Comparison of ENCODE assay signal across 10 cellular contexts in genomic region chr1:93219443-93219842, GRCh38. TPM values are rescaled to one million over a fixed set of nuclear protein-coding genes. Genes with fewer than 3 reads are reported as not detected.
DNase-seq lines count a peak whose midpoint lies in the region; ATAC-seq and TF ChIP-seq lines count a peak whose summit lies in the region.
"Had no signal": no experiment of that assay in that cellular context is flagged by ENCODE, and none has a peak within 500 bp of the region (broad histone marks: within the 10 kb centered on the region; RNA-seq: fewer than 3 reads in every experiment).

No MANE protein-coding gene starts in this region.

- H3K4me1 Mint-ChIP-seq in H9: no peaks in the 10 kb centered on the region
- H3K4me1 Mint-ChIP-seq in T-helper 2 cell treated with Interferon-gamma antibody and Interleukin-4, amounts not matched to agents 5 μg/mL and 100 μg/mL, for 36 hours (ENCODE audit: low read depth): peaks cover 34% of the 10 kb centered on the region

- H2AK5ac ChIP-seq in H9 (ENCODE audit: insufficient read length, low read length): no peak overlapping the region

- intact Hi-C loops in sciatic nerve (cut with DNase I): no loop called here

- WGBS in H9 (ENCODE audit: extremely low coverage, insufficient read length, low lambda C conversion rate): no CpG with 5 or more reads among the region's 6 CpGs

- H3K14ac ChIP-seq in H9 (ENCODE audit: insufficient read depth, low read length): no peak overlapping the region

- peak overlapping the region; percentile 39 for H3K27ac ChIP-seq in H9 (ENCODE audit: insufficient read length, low read depth, low read length)
- H3K27ac ChIP-seq: VCaP had no signal

- H2BK120ac ChIP-seq in H9 (ENCODE audit: low read depth, low read length, poor library complexity, severe bottlenecking): no peak overlapping the region

- H3K23ac ChIP-seq in H9 (ENCODE audit: insufficient read length, low read depth, low read length): no peak overlapping the region

- H3K79me1 ChIP-seq in H9 (ENCODE audit: insufficient read depth, low read depth, low read length, poor library complexity, severe bottlenecking): no peaks in the 10 kb centered on the region

- H4K20me1 ChIP-seq in H9 (ENCODE audit: control insufficient read depth, insufficient read depth, insufficient read length): no peaks in the 10 kb centered on the region

- no peak overlapping the region for H2BK15ac ChIP-seq in H9 (ENCODE audit: low read depth, low read length)

- no peak overlapping the region for H4K91ac ChIP-seq in H9 (ENCODE audit: insufficient read length, low read depth, low read length)

- TF ChIP-seq CTCF in GM10266 (IDR thresholded peaks at IDR 0.05; ENCODE audit: control insufficient read depth, insufficient read depth, low read depth, missing control alignments) (no peak), H9 (conservative IDR thresholded peaks at IDR 0.05) (no peak), BE2C (IDR thresholded peaks at IDR 0.05; ENCODE audit: low read depth, low read length) (no peak)

- H3K27me3 ChIP-seq in H9 (ENCODE audit: insufficient read depth, low read length) (no peaks in the 10 kb centered on the region), BE2C (no peaks in the 10 kb centered on the region)

- H3K4me1 ChIP-seq in H9 (ENCODE audit: insufficient read depth, low read length) (no peaks in the 10 kb centered on the region), BE2C (no peaks in the 10 kb centered on the region)

- H3K9me3 Mint-ChIP-seq in H9: no peaks in the 10 kb centered on the region; a peak in 1 of 5 replicates
- H3K9me3 Mint-ChIP-seq in T-helper 2 cell treated with Interferon-gamma antibody and Interleukin-4, amounts not matched to agents 5 μg/mL and 100 μg/mL, for 36 hours: peaks cover 8% of the 10 kb centered on the region

- H3K4ac ChIP-seq in H9 (ENCODE audit: low read depth, low read length): no peak overlapping the region

- H3K27me3 Mint-ChIP-seq in H9 (ENCODE audit: low read depth): no peaks in the 10 kb centered on the region
- no peaks in the 10 kb centered on the region for H3K27me3 Mint-ChIP-seq in T-helper 2 cell treated with Interferon-gamma antibody and Interleukin-4, amounts not matched to agents 5 μg/mL and 100 μg/mL, for 36 hours (ENCODE audit: low read depth)

- no peak overlapping the region for H3K4me2 ChIP-seq in H9 (ENCODE audit: insufficient read depth, insufficient read length, low read length)

- H3K36me3 Mint-ChIP-seq in H9 (ENCODE audit: insufficient read depth in 1 of 3, low read depth in 3 of 3): peaks cover 35 to 84% (median 77%) of the 10 kb centered on the region in 3 experiments; a peak in 6 of 7 replicates
- peaks cover 59% of the 10 kb centered on the region for H3K36me3 Mint-ChIP-seq in T-helper 2 cell treated with Interferon-gamma antibody and Interleukin-4, amounts not matched to agents 5 μg/mL and 100 μg/mL, for 36 hours (ENCODE audit: low read depth)

- no peaks in the 10 kb centered on the region; the same call in 1 of the 2 replicates for H3K36me3 ChIP-seq in BE2C

- no peak overlapping the region for H3K18ac ChIP-seq in H9 (ENCODE audit: insufficient read length, low read depth, low read length)

- H2BK12ac ChIP-seq in H9 (ENCODE audit: insufficient read length, low read depth, low read length): no peak overlapping the region

- H3K56ac ChIP-seq in H9 (ENCODE audit: insufficient read length, low read depth, low read length): no peak overlapping the region

- DNase-seq in GM10266 (ENCODE audit: extremely low spot score) (peak; percentile 19), H9 (no peak), iris pigment epithelial cell (ENCODE audit: low read depth) (peak; percentile 87), BE2C (no peak), sciatic nerve (ENCODE audit: low spot score) (no peak), SKM-1 (lab: John Stamatoyannopoulos, UW; ENCODE audit: unreplicated experiment) (no peak)
- peak; percentile 48 for DNase-seq in T-helper 2 cell treated with Interferon-gamma antibody and Interleukin-4, amounts not matched to agents 5 μg/mL and 100 μg/mL, for 36 hours (ENCODE audit: low spot score)
- DNase-seq: NCI-H2171 treated with DMSO at 0.1 percent for 48 hours had no signal

- ATAC-seq in GM19351 (IDR thresholded peaks at IDR 0.05; ENCODE audit: unreplicated experiment): no peak
- ATAC-seq in sciatic nerve: no peak

- no peak overlapping the region for H2BK20ac ChIP-seq in H9 (ENCODE audit: low read depth, low read length, poor library complexity, severe bottlenecking)

- H3K9me3 ChIP-seq in H9 (ENCODE audit: control insufficient read depth, low read depth, low read length) (no peaks in the 10 kb centered on the region), BE2C (no peaks in the 10 kb centered on the region)

- no peak overlapping the region for H2AFZ ChIP-seq in H9 (ENCODE audit: low read length)

- no peaks in the 10 kb centered on the region for H3K79me2 ChIP-seq in H9 (ENCODE audit: insufficient read depth, low read length)

- H3K27ac Mint-ChIP-seq in H9: no peak overlapping the region
- peak overlapping the region; percentile 86 for H3K27ac Mint-ChIP-seq in T-helper 2 cell treated with Interferon-gamma antibody and Interleukin-4, amounts not matched to agents 5 μg/mL and 100 μg/mL, for 36 hours

- H4K5ac ChIP-seq in H9 (ENCODE audit: insufficient read length, low read depth, low read length): no peak overlapping the region

- H3K9ac ChIP-seq in H9 (ENCODE audit: extremely low read depth, insufficient read length, low read length): no peak overlapping the region

- H3K4me3 Mint-ChIP-seq in H9: no peak overlapping the region
- H3K4me3 Mint-ChIP-seq in T-helper 2 cell treated with Interferon-gamma antibody and Interleukin-4, amounts not matched to agents 5 μg/mL and 100 μg/mL, for 36 hours: peak overlapping the region; percentile 75

- no peak overlapping the region for H4K8ac ChIP-seq in H9 (replicated peaks; ENCODE audit: insufficient read length, low read depth, low read length)

- no peak overlapping the region for H3K4me3 ChIP-seq in BE2C (ENCODE audit: low read depth, low read length)

- H2BK5ac ChIP-seq in H9 (ENCODE audit: insufficient read length, low read length): no peak overlapping the region

- no peak overlapping the region for H3T11ph ChIP-seq in H9 (ENCODE audit: low read length)

- no peaks in the 10 kb centered on the region for H3K23me2 ChIP-seq in H9 (ENCODE audit: insufficient read length, low read depth, low read length, poor library complexity, severe bottlenecking)

RNA-seq across cellular contexts. Expression of gene CCDC18, which starts 38.9 kb away (rescaled TPM):
- total RNA-seq in H9 (2021) (17.3 and 19.5 TPM in 2 replicates), sciatic nerve (7.2 TPM)
- 0.45 TPM for polyA plus RNA-seq in BE2C (2012; ENCODE audit: insufficient read depth, insufficient read length, low read depth)

RNA-seq across cellular contexts. Expression of gene TMED5, which starts 39.2 kb away (rescaled TPM):
- total RNA-seq in H9 (2021) (32.9 and 35.0 TPM in 2 replicates), sciatic nerve (40.5 TPM)
- 10.0 TPM for polyA plus RNA-seq in BE2C (2012; ENCODE audit: insufficient read depth, insufficient read length, low read depth)

Comparison
In these comparisons a context has a peak if more than half of its experiments do, and no peak if none do; other contexts are left out.
1. DNase-seq: peak in GM10266 (single experiment), T-helper 2 cell treated with Interferon-gamma antibody and Interleukin-4, amounts not matched to agents 5 μg/mL and 100 μg/mL, for 36 hours (single experiment) and iris pigment epithelial cell (single experiment); none in H9 (single experiment), BE2C (single experiment), sciatic nerve (single experiment) and SKM-1 (single experiment).